ENCODE assay signal across 24 cellular contexts in genomic region chr2:98357856-98358255, GRCh38. TPM values are rescaled to one million over a fixed set of nuclear protein-coding genes. Genes with fewer than 3 reads are reported as not detected.
A peak's percentile ranks its signal among the peaks of the same experiment; 100 is the strongest.
DNase-seq lines count a peak whose midpoint lies in the region; ATAC-seq and TF ChIP-seq lines count a peak whose summit lies in the region.
"Had no signal": no experiment of that assay in that cellular context is flagged by ENCODE, and none has a peak within 500 bp of the region (broad histone marks: within the 10 kb centered on the region; RNA-seq: fewer than 3 reads in every experiment).

No MANE protein-coding gene starts in this region.

- BruUV-seq in PC-3 (replicated peaks; lab: Mats Ljungman, UMichigan): no TSS peak

- H3K36me3 ChIP-seq in BLaER1: no peaks in the 10 kb centered on the region
- no peaks in the 10 kb centered on the region for H3K36me3 ChIP-seq in PC-3 (ENCODE audit: low read depth, low read length)
- no peaks in the 10 kb centered on the region for H3K36me3 ChIP-seq in esophagus muscularis mucosa
- H3K36me3 ChIP-seq: BE2C, HAP-1 had no signal

- H3F3A ChIP-seq in PC-3 (ENCODE audit: low read length, unreplicated experiment): no peaks in the 10 kb centered on the region

- TF ChIP-seq CTCF in PC-3 (conservative IDR thresholded peaks at IDR 0.05; ENCODE audit: low read depth, low read length) (no peak), esophagus muscularis mucosa (IDR thresholded peaks at IDR 0.05) (no peak)

- WGBS in esophagus muscularis mucosa: 91% methylated on average over 4 of the region's 4 CpGs

- peak; percentile 36 for DNase-seq in Daoy (ENCODE audit: low read depth)
- no peak for DNase-seq in PC-3
- peak; percentile 50 for DNase-seq in esophagus muscularis mucosa (ENCODE audit: extremely low spot score)
- no peak for DNase-seq in NCI-H748 (lab: John Stamatoyannopoulos, UW; ENCODE audit: unreplicated experiment)
- DNase-seq in G401 (ENCODE audit: low spot score): no peak
- DNase-seq in dermis blood vessel endothelial cell: no peak
- DNase-seq in NCI-H2029 (lab: John Stamatoyannopoulos, UW): no peak
- DNase-seq: 8988T; ACHN; AML-193; BE2C; Caco-2; CD4-positive, CD25-positive, alpha-beta regulatory T cell; CD8-positive, alpha-beta T cell; DMS153; DND-41; EL; GF-D8; GOT3; HFFc6 had no signal

- H3K27me3 ChIP-seq in BLaER1 (no peaks in the 10 kb centered on the region), PC-3 (ENCODE audit: low read length) (no peaks in the 10 kb centered on the region), esophagus muscularis mucosa (no peaks in the 10 kb centered on the region)
- H3K27me3 ChIP-seq: BE2C had no signal

- no peak for TF ChIP-seq POLR2A in esophagus muscularis mucosa (IDR thresholded peaks at IDR 0.05; ENCODE audit: low read depth)

- H3K4me3 ChIP-seq in BLaER1 (no peak overlapping the region), PC-3 (ENCODE audit: low read length) (no peak overlapping the region), esophagus muscularis mucosa (no peak overlapping the region)
- H3K4me3 ChIP-seq: A549, HAP-1 had no signal

- no peaks in the 10 kb centered on the region for H4K20me1 ChIP-seq in BLaER1
- H4K20me1 ChIP-seq in PC-3 (ENCODE audit: low read length): no peaks in the 10 kb centered on the region

- H3K27ac ChIP-seq in BLaER1 (no peak overlapping the region), PC-3 (ENCODE audit: low read length) (peak overlapping the region; percentile 81), esophagus muscularis mucosa (replicated peaks in 1 of 4) (no peak overlapping the region)
- H3K27ac ChIP-seq: A549, C4-2B had no signal

- TF ChIP-seq EP300 in esophagus muscularis mucosa (IDR thresholded peaks at IDR 0.05): no peak

- H3K79me2 ChIP-seq in PC-3 (ENCODE audit: low read length): no peaks in the 10 kb centered on the region

- CTCF ChIA-PET in PC-3 (lab: Charles Lee): no interaction called here

- H3K4me2 ChIP-seq in BLaER1: peak overlapping the region; percentile 32
- H3K4me2 ChIP-seq in PC-3 (ENCODE audit: low read length): no peak overlapping the region; the same call in 1 of the 2 replicates

- intact Hi-C loops in PC-3 (cut with micrococcal nuclease) (loop anchor here (10.0 kb wide), 1 partner anchor 63 kb away; no protein-coding TSS in a partner anchor), esophagus muscularis mucosa (cut with DNase I) (no loop called here)

- H3K9ac ChIP-seq in BLaER1 (no peak overlapping the region), PC-3 (ENCODE audit: low read length) (peak overlapping the region; percentile 56; the same call in 1 of the 2 replicates)

- H3K9me3 ChIP-seq in BLaER1 (peaks cover 3% of the 10 kb centered on the region; the same call in 1 of the 2 replicates), PC-3 (ENCODE audit: low read length) (no peaks in the 10 kb centered on the region), esophagus muscularis mucosa (no peaks in the 10 kb centered on the region)
- H3K9me3 ChIP-seq: BE2C, HAP-1 had no signal

- POLR2A ChIA-PET in PC-3 (lab: Charles Lee; ENCODE audit: unreplicated experiment): no interaction called here

- in situ Hi-C loops in G401 (cut with HindIII; ENCODE audit: low sequenced_read_pairs): no loop called here

- H3K4me1 ChIP-seq in BLaER1: peaks cover 23% of the 10 kb centered on the region
- peaks cover 31% of the 10 kb centered on the region for H3K4me1 ChIP-seq in PC-3 (ENCODE audit: insufficient read depth, low read length)
- H3K4me1 ChIP-seq in esophagus muscularis mucosa: no peaks in the 10 kb centered on the region
- H3K4me1 ChIP-seq: BE2C, Caco-2, HAP-1 had no signal

- no peak for ATAC-seq in PC-3
- ATAC-seq: CD8-positive, alpha-beta T cell had no signal

- H2AFZ ChIP-seq in PC-3 (ENCODE audit: low read length): no peak overlapping the region

- no peaks in the 10 kb centered on the region for H3K9me2 ChIP-seq in PC-3 (replicated peaks; ENCODE audit: low read length)

RNA-seq across cellular contexts. Expression of gene CNGA3, which starts 11.6 kb away (rescaled TPM):
- total RNA-seq in Daoy (2014; rRNA removed; shearing (Covaris generic)): not detected in 2 replicates
- total RNA-seq in PC-3 (2014; rRNA removed) (not detected in 2 replicates), esophagus muscularis mucosa (10 to 100 TPM in 1 of 4 donors, 1 to 10 TPM in 3; 2.5 to 13.7 (median 6.6) TPM), dermis blood vessel endothelial cell (under 0.01 TPM in 1 of 2 replicates, not detected in the other)
- not detected in 2 replicates for total RNA-seq in G401 (2014; rRNA removed; shearing (Covaris generic))
- total RNA-seq: Caco-2; CD4-positive, CD25-positive, alpha-beta regulatory T cell; CD8-positive, alpha-beta T cell had no signal

Comparison
In these comparisons a context has a peak if more than half of its experiments do, and no peak if none do; other contexts are left out.
1. DNase-seq: peak in Daoy (single experiment) and esophagus muscularis mucosa (single experiment); none in PC-3 (single experiment), NCI-H748 (single experiment), G401 (single experiment), dermis blood vessel endothelial cell (single experiment) and NCI-H2029 (single experiment).